ENCODE assay signal across 17 cellular contexts in the genomic region with DNA sequence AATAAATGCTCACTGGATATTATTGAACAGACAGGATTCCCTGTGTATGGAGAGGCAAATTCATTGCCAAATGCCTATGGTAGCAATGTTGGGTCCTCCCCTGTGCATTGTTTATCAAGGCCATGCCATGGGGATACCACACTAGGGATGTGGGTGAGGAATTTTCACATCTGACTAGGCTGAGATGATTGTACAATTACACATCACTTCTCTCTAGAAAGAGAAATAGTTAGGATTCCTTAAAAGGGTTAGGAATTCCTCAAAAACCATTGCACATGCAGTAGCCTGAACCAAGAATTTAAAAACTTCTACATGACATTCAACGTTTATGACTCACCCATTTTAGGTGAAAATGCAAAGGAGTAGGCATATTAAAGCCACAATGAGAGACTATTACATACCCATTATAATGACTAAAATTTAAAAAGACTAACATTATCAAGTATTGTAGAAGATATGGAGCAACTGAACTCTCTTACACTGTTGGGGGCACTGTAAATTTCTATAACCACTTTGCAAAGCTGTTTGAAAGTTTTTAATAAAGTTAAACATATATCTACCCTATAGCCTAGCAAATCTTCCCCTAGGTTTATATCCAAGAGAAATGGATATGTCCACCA.
DNase-seq lines count a peak whose midpoint lies in the region; ATAC-seq, FAIRE-seq and TF ChIP-seq lines count a peak whose summit lies in the region.
"Had no signal": no experiment of that assay in that cellular context is flagged by ENCODE, and none has a peak within 500 bp of the region (broad histone marks: within the 10 kb centered on the region; RNA-seq: fewer than 3 reads in every experiment).

No MANE protein-coding gene starts in this region.

- intact Hi-C loops in Right ventricle myocardium inferior (cut with DNase I) = no loop called here

- POLR2A ChIA-PET in A549 (lab: Yijun Ruan, JAX) = no interaction called here
- POLR2A ChIA-PET in HEK293 (lab: Yijun Ruan, JAX) = no interaction called here

- H3K36me3 ChIP-seq in HEK293 (ENCODE audit: control insufficient read depth in 2 of 2, insufficient read depth in 1 of 2, low read length in 2 of 2) = no peaks in the 10 kb centered on the region

- H3K9me3 ChIP-seq in A549 (peaks cover 8% of the 10 kb centered on the region; the same call in 1 of the 3 replicates), HEK293 (ENCODE audit: control insufficient read depth, insufficient read depth, low read depth, low read length) (no peaks in the 10 kb centered on the region)

- DNase-seq in A549 (ENCODE audit: low read depth in 1 of 2, low spot score in 1 of 2) (peak; percentile 6 to 19), T1000 (lab: John Stamatoyannopoulos, UW) (peak; percentile 36), fibroblast of the aortic adventitia (ENCODE audit: low read depth) (peak; percentile 27), NCI-H345 (lab: John Stamatoyannopoulos, UW) (no peak), T-helper 9 cell (no peak), Right ventricle myocardium inferior (ENCODE audit: missing footprints) (no peak), OCI-M2 (lab: John Stamatoyannopoulos, UW; ENCODE audit: unreplicated experiment) (no peak)
- DNase-seq: amygdala; dermis blood vessel endothelial cell; midbrain; NCI-H1436; Right ventricle myocardium superior; stimulated activated naive CD8-positive, alpha-beta T cell treated with anti-CD3 and anti-CD28 coated beads, Interleukin-15, Interleukin-2, amounts not matched to agents 100 U/mL and 50 U/mL, for 24 hours had no signal

- TF ChIP-seq RAD21 in A549 (conservative IDR thresholded peaks at IDR 0.05 in 1 of 2, IDR thresholded peaks at IDR 0.05 in 1 of 2) = no peak

- TF ChIP-seq EP300 in A549 (IDR thresholded peaks at IDR 0.05) = no peak

- FAIRE-seq in A549 (lab: Jason Lieb, UNC) = no peak

- H3K4me3 ChIP-seq in A549 (no peak overlapping the region), HEK293 (ENCODE audit: low read depth, low read length) (no peak overlapping the region), fibroblast of the aortic adventitia (ENCODE audit: low read depth, low read length) (no peak overlapping the region)
- H3K4me3 ChIP-seq: GM23338, skin epidermis had no signal

- H3K4me1 ChIP-seq in A549 (peaks cover 18% of the 10 kb centered on the region), HEK293 (ENCODE audit: control insufficient read depth, insufficient read depth, low read length) (no peaks in the 10 kb centered on the region)

- CTCF ChIA-PET in A549 (lab: Yijun Ruan, JAX) (no interaction called here), HEK293 (lab: Yijun Ruan, JAX) (no interaction called here)

- WGBS in A549 (ENCODE audit: missing lambda C conversion rate) = 6% methylated on average over 1 of the region's 1 CpG

- H3K27ac ChIP-seq in A549 = no peak overlapping the region
- no peak overlapping the region for H3K27ac ChIP-seq in HEK293 (ENCODE audit: extremely low read depth, low read depth, low read length)
- H3K27ac ChIP-seq: KMS-11, skin epidermis had no signal

- TF ChIP-seq POLR2A in A549 (IDR thresholded peaks at IDR 0.05; ENCODE audit: low read length) = no peak

- TF ChIP-seq CTCF in A549 (IDR thresholded peaks at IDR 0.05) (no peak), HEK293 (tag by site-specific recombination; IDR thresholded peaks at IDR 0.05) (no peak), fibroblast of the aortic adventitia (IDR thresholded peaks at IDR 0.05; ENCODE audit: insufficient read depth, low read length) (no peak)

- no peak overlapping the region for H3K4me2 ChIP-seq in A549
- H3K4me2 ChIP-seq: GM23338, KMS-11 had no signal

- peak in 1 of 2 experiments; percentile 73; a peak in 3 of 6 replicates for ATAC-seq in A549
- ATAC-seq in Right ventricle myocardium inferior = no peak
- ATAC-seq: GM23338; stimulated activated naive CD8-positive, alpha-beta T cell treated with anti-CD3 and anti-CD28 coated beads, Interleukin-15, Interleukin-2, amounts not matched to agents 100 U/mL and 50 U/mL, for 24 hours had no signal

TF ChIP-seq in A549, 52 proteins besides CTCF, POLR2A, EP300 and RAD21:
- no peak for TF ChIP-seq FOSL2 (IDR thresholded peaks at IDR 0.05)
- peak; percentile 62; the same call in 1 of the 2 replicates for TF ChIP-seq FOSL2 (CRISPR knock-in tag; IDR thresholded peaks at IDR 0.05)
- peak; percentile 25; the same call in 1 of the 2 replicates for TF ChIP-seq MAX (IDR thresholded peaks at IDR 0.05)
- TF ChIP-seq KDM5A (IDR thresholded peaks at IDR 0.05) = no peak
- TF ChIP-seq GATA3 (IDR thresholded peaks at IDR 0.05; ENCODE audit: borderline replicate concordance) = peak; percentile 36; the same call in 1 of the 2 replicates

TF ChIP-seq in HEK293, 187 proteins besides CTCF, POLR2A, EP300 and RAD21:
- peak; percentile 94 for TF ChIP-seq ZNF184 (tag by site-specific recombination; IDR thresholded peaks at IDR 0.05)
- no peak for TF ChIP-seq ZSCAN5A (tag by site-specific recombination; IDR thresholded peaks at IDR 0.05)
- no peak for TF ChIP-seq GFI1B (tag by site-specific recombination; IDR thresholded peaks at IDR 0.05)

Comparison
In these comparisons a context has a peak if more than half of its experiments do, and no peak if none do; other contexts are left out.
1. DNase-seq: peak in A549 (2 of 2), T1000 (single experiment) and fibroblast of the aortic adventitia (single experiment); none in NCI-H345 (single experiment), T-helper 9 cell (single experiment), Right ventricle myocardium inferior (single experiment) and OCI-M2 (single experiment).